In the genomic region with DNA sequence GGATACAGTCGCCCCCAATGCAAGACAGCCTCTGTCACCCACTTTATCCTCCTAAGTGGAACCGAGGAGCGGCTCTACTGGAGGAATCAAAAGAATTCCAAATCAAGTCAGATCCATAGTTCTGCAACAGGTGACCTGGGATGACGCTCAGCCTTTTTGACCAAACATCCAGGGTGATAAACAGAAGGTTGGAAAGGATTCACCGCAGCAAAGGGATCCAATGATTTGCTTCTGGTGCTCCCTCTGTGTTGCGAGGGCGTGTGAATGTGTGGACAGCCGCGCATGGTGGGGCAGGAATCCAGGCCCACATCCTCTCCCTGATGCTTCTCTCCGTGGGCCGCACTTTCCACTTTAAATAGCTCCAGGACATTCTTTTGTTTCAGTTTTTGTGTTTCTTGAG, we compare ENCODE assay signal across 14 cellular contexts.
DNase-seq lines count a peak whose midpoint lies in the region; TF ChIP-seq lines count a peak whose summit lies in the region.
"Had no signal": no experiment of that assay in that cellular context is flagged by ENCODE, and none has a peak within 500 bp of the region (broad histone marks: within the 10 kb centered on the region; RNA-seq: fewer than 3 reads in every experiment).

No MANE protein-coding gene starts in this region.

- H3K4me1 ChIP-seq in endodermal cell (ENCODE audit: control insufficient read depth, insufficient read depth, low read length) (peaks cover 6% of the 10 kb centered on the region), skeletal muscle satellite cell (ENCODE audit: control insufficient read depth, insufficient read depth, low read length) (peaks cover 16% of the 10 kb centered on the region), colonic mucosa (no peaks in the 10 kb centered on the region)
- H3K4me1 ChIP-seq: BE2C had no signal

- H3K27ac ChIP-seq in endodermal cell (ENCODE audit: low read depth, low read length) (peak overlapping the region; percentile 45), colonic mucosa (no peak overlapping the region)
- H3K27ac ChIP-seq: C4-2B had no signal

- H3K4me3 ChIP-seq in endodermal cell (ENCODE audit: low read length) (no peak overlapping the region), skeletal muscle satellite cell (ENCODE audit: low read length) (no peak overlapping the region), colonic mucosa (no peak overlapping the region)
- H3K4me3 ChIP-seq: GM12878 had no signal

- no peak overlapping the region for H3K9ac ChIP-seq in endodermal cell (ENCODE audit: extremely low read depth, low read length, poor library complexity, severe bottlenecking)
- H3K9ac ChIP-seq in skeletal muscle satellite cell (ENCODE audit: low read depth, low read length): peak overlapping the region; percentile 51
- no peak overlapping the region for H3K9ac ChIP-seq in colonic mucosa (ENCODE audit: low read depth in 2 of 2, low read length in 2 of 2)

- H3K27me3 Mint-ChIP-seq in endodermal cell (ENCODE audit: insufficient read depth): peaks cover 98% of the 10 kb centered on the region
- peaks cover 65% of the 10 kb centered on the region for H3K27me3 Mint-ChIP-seq in nephron (ENCODE audit: low read depth)

- DNase-seq in LHCN-M2 (ENCODE audit: low read depth) (peak; percentile 19), endodermal cell (no peak), medulla oblongata (ENCODE audit: extremely low spot score) (no peak), colonic mucosa (no peak), SKM-1 (lab: John Stamatoyannopoulos, UW; ENCODE audit: unreplicated experiment) (no peak)
- DNase-seq: BE2C; CD4-positive, alpha-beta memory T cell; DMS79; GOT3; H9 had no signal

- H3K4me3 Mint-ChIP-seq in endodermal cell: no peak overlapping the region
- peak overlapping the region in 1 of 3 experiments; percentile 22 for H3K4me3 Mint-ChIP-seq in nephron
- H3K4me3 Mint-ChIP-seq: CD4-positive, alpha-beta memory T cell; H9 had no signal

- WGBS in endodermal cell (ENCODE audit: insufficient coverage in 1 of 2, insufficient read length in 1 of 2), 2 experiments: 95 to 96% methylated on average over 6 to 11 of the region's 11 CpGs

- H3K9me3 Mint-ChIP-seq in endodermal cell (no peaks in the 10 kb centered on the region), nephron (no peaks in the 10 kb centered on the region)
- H3K9me3 Mint-ChIP-seq: CD4-positive, alpha-beta memory T cell had no signal

- no peaks in the 10 kb centered on the region for H3K9me3 ChIP-seq in endodermal cell (ENCODE audit: control insufficient read depth, low read length)
- H3K9me3 ChIP-seq in skeletal muscle satellite cell (replicated peaks; ENCODE audit: low read length): no peaks in the 10 kb centered on the region
- H3K9me3 ChIP-seq in colonic mucosa: no peaks in the 10 kb centered on the region
- H3K9me3 ChIP-seq: BE2C had no signal

- no peak overlapping the region for H3K27ac Mint-ChIP-seq in endodermal cell
- peak overlapping the region in 2 of 3 experiments; percentile 26 to 89 for H3K27ac Mint-ChIP-seq in nephron
- H3K27ac Mint-ChIP-seq: CD4-positive, alpha-beta memory T cell; H9 had no signal

- no peak for TF ChIP-seq CTCF in endodermal cell (conservative IDR thresholded peaks at IDR 0.05)
- no peak for TF ChIP-seq CTCF in nephron (IDR thresholded peaks at IDR 0.05; ENCODE audit: unreplicated experiment in 3 of 3)
- TF ChIP-seq CTCF in colonic mucosa (IDR thresholded peaks at IDR 0.05): no peak

- H3K36me3 Mint-ChIP-seq in endodermal cell (ENCODE audit: low read depth) (no peaks in the 10 kb centered on the region), nephron (ENCODE audit: low read depth) (no peaks in the 10 kb centered on the region)
- H3K36me3 Mint-ChIP-seq: CD4-positive, alpha-beta memory T cell had no signal

- intact Hi-C loops in colonic mucosa (cut with DNase I): no loop called here

- peaks cover 27% of the 10 kb centered on the region for H3K27me3 ChIP-seq in endodermal cell (ENCODE audit: control insufficient read depth, insufficient read depth, low read length, poor library complexity, severe bottlenecking)
- peaks cover 20% of the 10 kb centered on the region for H3K27me3 ChIP-seq in skeletal muscle satellite cell (ENCODE audit: control insufficient read depth, insufficient read depth, low read length)
- H3K27me3 ChIP-seq in colonic mucosa: no peaks in the 10 kb centered on the region
- H3K27me3 ChIP-seq: BE2C had no signal

- peaks cover 12% of the 10 kb centered on the region for H3K4me1 Mint-ChIP-seq in endodermal cell
- peaks cover 45% of the 10 kb centered on the region for H3K4me1 Mint-ChIP-seq in nephron
- H3K4me1 Mint-ChIP-seq: CD4-positive, alpha-beta memory T cell had no signal

- peak overlapping the region; percentile 37 for H3K4me2 ChIP-seq in skeletal muscle satellite cell (ENCODE audit: low read length)

- H3K36me3 ChIP-seq in endodermal cell (ENCODE audit: control insufficient read depth, insufficient read depth, low read length) (no peaks in the 10 kb centered on the region), skeletal muscle satellite cell (ENCODE audit: insufficient read depth, low read length) (no peaks in the 10 kb centered on the region), colonic mucosa (no peaks in the 10 kb centered on the region)
- H3K36me3 ChIP-seq: BE2C had no signal
